Comparison of ENCODE assay signal across 13 cellular contexts in genomic region chr14:49686425-49686824, GRCh38. TPM values are rescaled to one million over a fixed set of nuclear protein-coding genes. Genes with fewer than 3 reads are reported as not detected.
DNase-seq lines count a peak whose midpoint lies in the region; ATAC-seq and TF ChIP-seq lines count a peak whose summit lies in the region.
"Had no signal": no experiment of that assay in that cellular context is flagged by ENCODE, and none has a peak within 500 bp of the region (broad histone marks: within the 10 kb centered on the region; RNA-seq: fewer than 3 reads in every experiment).

No MANE protein-coding gene starts in this region.

- peaks cover 8% of the 10 kb centered on the region; the same call in 1 of the 2 replicates for H3K36me3 ChIP-seq in PC-3 (ENCODE audit: low read depth, low read length)
- H3K36me3 ChIP-seq: upper lobe of left lung had no signal

- peaks cover 40% of the 10 kb centered on the region for H3K4me1 Mint-ChIP-seq in activated naive CD4-positive, alpha-beta T cell treated with anti-CD3 and anti-CD28 coated beads, Interleukin-2, amount 10 ng/mL, durations not matched to agents 7 days and 5 days
- H3K4me1 Mint-ChIP-seq in brain: peaks cover 23% of the 10 kb centered on the region
- peaks cover 15% of the 10 kb centered on the region for H3K4me1 Mint-ChIP-seq in stimulated activated memory B cell treated with anti-CD40 and anti-IgM and Interleukin-4, amounts not matched to agents 10 μg/mL and 1 μg/mL and 100 μg/mL, for 72 hours

- peaks cover 5% of the 10 kb centered on the region; the same call in 1 of the 2 replicates for H3K4me1 ChIP-seq in PC-3 (ENCODE audit: insufficient read depth, low read length)

- H3K9me2 ChIP-seq in PC-3 (replicated peaks; ENCODE audit: low read length): no peaks in the 10 kb centered on the region

- peak overlapping the region; percentile 92 for H3K4me3 Mint-ChIP-seq in activated naive CD4-positive, alpha-beta T cell treated with anti-CD3 and anti-CD28 coated beads, Interleukin-2, amount 10 ng/mL, durations not matched to agents 7 days and 5 days
- peak overlapping the region; percentile 26 to 88 (median 71) for H3K4me3 Mint-ChIP-seq in brain
- H3K4me3 Mint-ChIP-seq in stimulated activated memory B cell treated with anti-CD40 and anti-IgM and Interleukin-4, amounts not matched to agents 10 μg/mL and 1 μg/mL and 100 μg/mL, for 72 hours: peak overlapping the region; percentile 55

- H3K27me3 Mint-ChIP-seq in activated naive CD4-positive, alpha-beta T cell treated with anti-CD3 and anti-CD28 coated beads, Interleukin-2, amount 10 ng/mL, durations not matched to agents 7 days and 5 days: no peaks in the 10 kb centered on the region
- peaks cover 3% of the 10 kb centered on the region for H3K27me3 Mint-ChIP-seq in brain
- H3K27me3 Mint-ChIP-seq in stimulated activated memory B cell treated with anti-CD40 and anti-IgM and Interleukin-4, amounts not matched to agents 10 μg/mL and 1 μg/mL and 100 μg/mL, for 72 hours: no peaks in the 10 kb centered on the region

- no peaks in the 10 kb centered on the region for H3F3A ChIP-seq in PC-3 (ENCODE audit: low read length, unreplicated experiment)

- no peak for DNase-seq in activated naive CD4-positive, alpha-beta T cell treated with anti-CD3 and anti-CD28 coated beads, Interleukin-2, amount 10 ng/mL, durations not matched to agents 7 days and 5 days
- DNase-seq in activated naive CD4-positive, alpha-beta T cell (lab: John Stamatoyannopoulos, UW): no peak
- DNase-seq in PC-3 (no peak), SHP77 treated with DMSO at 0.1 percent for 48 hours (lab: John Stamatoyannopoulos, UW) (no peak)
- no peak for DNase-seq in stimulated activated CD4-positive, alpha-beta T cell treated with anti-CD3 and anti-CD28 coated beads, Interleukin-2, amount 100 ng/mL, for 48 hours
- DNase-seq: body of pancreas, foreskin melanocyte, NCI-H2029, posterior cingulate gyrus, upper lobe of left lung had no signal

- no peak overlapping the region for H2AFZ ChIP-seq in PC-3 (ENCODE audit: low read length)

- H3K9ac ChIP-seq in PC-3 (ENCODE audit: low read length): no peak overlapping the region

- no peaks in the 10 kb centered on the region for H3K9me3 ChIP-seq in PC-3 (ENCODE audit: low read length)
- H3K9me3 ChIP-seq: body of pancreas, upper lobe of left lung had no signal

- intact Hi-C loops in PC-3 (cut with micrococcal nuclease): no loop called here

- peaks cover 29% of the 10 kb centered on the region for H3K79me2 ChIP-seq in PC-3 (ENCODE audit: low read length)

- H3K27ac Mint-ChIP-seq in activated naive CD4-positive, alpha-beta T cell treated with anti-CD3 and anti-CD28 coated beads, Interleukin-2, amount 10 ng/mL, durations not matched to agents 7 days and 5 days: peak overlapping the region; percentile 70
- no peak overlapping the region for H3K27ac Mint-ChIP-seq in brain
- H3K27ac Mint-ChIP-seq in stimulated activated memory B cell treated with anti-CD40 and anti-IgM and Interleukin-4, amounts not matched to agents 10 μg/mL and 1 μg/mL and 100 μg/mL, for 72 hours: no peak overlapping the region

- no peak overlapping the region for H3K27ac ChIP-seq in PC-3 (ENCODE audit: low read length)
- H3K27ac ChIP-seq: body of pancreas, upper lobe of left lung had no signal

- no peak for TF ChIP-seq CTCF in PC-3 (conservative IDR thresholded peaks at IDR 0.05; ENCODE audit: low read depth, low read length)
- no peak for TF ChIP-seq CTCF in brain (conservative IDR thresholded peaks at IDR 0.05)

- no peaks in the 10 kb centered on the region for H3K9me3 Mint-ChIP-seq in activated naive CD4-positive, alpha-beta T cell treated with anti-CD3 and anti-CD28 coated beads, Interleukin-2, amount 10 ng/mL, durations not matched to agents 7 days and 5 days
- H3K9me3 Mint-ChIP-seq in brain: peaks cover 0 to 7% (median 0%) of the 10 kb centered on the region in 5 experiments
- H3K9me3 Mint-ChIP-seq in stimulated activated memory B cell treated with anti-CD40 and anti-IgM and Interleukin-4, amounts not matched to agents 10 μg/mL and 1 μg/mL and 100 μg/mL, for 72 hours: no peaks in the 10 kb centered on the region

- H3K27me3 ChIP-seq in PC-3 (ENCODE audit: low read length): no peaks in the 10 kb centered on the region
- H3K27me3 ChIP-seq: body of pancreas, upper lobe of left lung had no signal

- POLR2A ChIA-PET in PC-3 (lab: Charles Lee; ENCODE audit: unreplicated experiment): no interaction called here

- BruUV-seq in PC-3 (replicated peaks; lab: Mats Ljungman, UMichigan): no TSS peak

- CTCF ChIA-PET in activated naive CD4-positive, alpha-beta T cell treated with anti-CD3 and anti-CD28 coated beads, Interleukin-2, amount 10 ng/mL, durations not matched to agents 7 days and 5 days (lab: Charles Lee): interaction anchor here (1.0 to 1.6 kb wide), 2 partner anchors 9 to 81 kb away, joined by 4 read pairs; partner anchors contain the start of gene KLHDC2
- CTCF ChIA-PET in PC-3 (lab: Charles Lee): no interaction called here

- no peaks in the 10 kb centered on the region for H4K20me1 ChIP-seq in PC-3 (ENCODE audit: low read length)

- no peak overlapping the region; the same call in 1 of the 2 replicates for H3K4me3 ChIP-seq in PC-3 (ENCODE audit: low read length)
- H3K4me3 ChIP-seq: body of pancreas, upper lobe of left lung had no signal

- H3K36me3 Mint-ChIP-seq in activated naive CD4-positive, alpha-beta T cell treated with anti-CD3 and anti-CD28 coated beads, Interleukin-2, amount 10 ng/mL, durations not matched to agents 7 days and 5 days: peaks cover 13% of the 10 kb centered on the region
- H3K36me3 Mint-ChIP-seq in brain: peaks cover 8% of the 10 kb centered on the region
- H3K36me3 Mint-ChIP-seq in stimulated activated memory B cell treated with anti-CD40 and anti-IgM and Interleukin-4, amounts not matched to agents 10 μg/mL and 1 μg/mL and 100 μg/mL, for 72 hours: peaks cover 3% of the 10 kb centered on the region

- ATAC-seq in PC-3 (no peak), HG03521 (IDR thresholded peaks at IDR 0.05; ENCODE audit: unreplicated experiment) (no peak)
- ATAC-seq in stimulated activated memory B cell treated with anti-CD40 and anti-IgM and Interleukin-4, amounts not matched to agents 10 μg/mL and 1 μg/mL and 100 μg/mL, for 72 hours: no peak
- ATAC-seq: body of pancreas had no signal

- H3K4me2 ChIP-seq in PC-3 (ENCODE audit: low read length): peak overlapping the region; percentile 84

RNA-seq across cellular contexts. Expression of gene POLE2, which starts 1.6 kb away (rescaled TPM):
- total RNA-seq in PC-3 (2014; rRNA removed): 26.6 and 38.6 TPM in 2 replicates
- 7.3 TPM for polyA plus RNA-seq in brain (ENCODE audit: insufficient read depth, low read depth, low replicate concordance)

RNA-seq across cellular contexts. Expression of gene KLHDC1, which starts 6.5 kb away (rescaled TPM):
- total RNA-seq in PC-3 (2014; rRNA removed): 0.07 and 0.58 TPM in 2 replicates
- 2.0 TPM for polyA plus RNA-seq in brain (ENCODE audit: insufficient read depth, low read depth, low replicate concordance)

RNA-seq across cellular contexts. Expression of gene DNAAF2, which starts 51.4 kb away (rescaled TPM):
- 23.2 and 31.3 TPM in 2 replicates for total RNA-seq in PC-3 (2014; rRNA removed)
- 7.8 TPM for polyA plus RNA-seq in brain (ENCODE audit: insufficient read depth, low read depth, low replicate concordance)
